8 cellular contexts compared by ENCODE assay signal in the genomic region with DNA sequence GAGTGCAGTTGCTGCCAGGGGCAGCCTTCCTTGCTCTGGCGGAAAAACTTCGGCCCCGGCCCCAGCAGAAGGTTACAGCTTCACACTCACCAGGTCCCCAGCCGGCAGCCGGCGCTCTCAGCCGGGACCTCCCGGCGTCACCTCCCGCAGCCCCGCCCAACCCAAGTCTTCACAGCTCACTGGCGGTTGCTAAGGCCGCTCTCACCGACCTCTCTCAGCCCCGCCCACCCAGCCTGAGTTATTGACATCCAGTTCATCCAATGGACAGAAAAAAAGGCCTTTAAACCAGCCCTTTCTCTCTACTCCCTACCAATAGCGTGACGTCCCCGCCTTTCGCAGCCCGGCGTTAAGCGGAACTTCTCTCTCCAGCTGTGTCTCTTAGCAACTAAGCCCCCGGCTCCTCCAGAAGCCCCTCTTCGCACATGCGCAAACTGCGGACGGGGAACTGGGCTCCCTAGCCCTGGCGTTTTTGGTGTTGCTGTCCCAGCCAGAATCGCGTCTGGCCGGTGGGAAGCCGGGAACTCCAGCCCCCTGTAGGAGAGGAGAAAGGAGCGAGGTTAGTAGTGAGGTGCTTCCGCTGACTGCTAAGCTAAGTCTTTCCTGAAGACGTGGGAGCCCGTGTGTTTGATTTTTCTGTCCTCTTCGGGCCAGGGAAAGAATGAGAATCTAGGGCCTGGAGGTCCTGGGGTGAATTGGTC. TPM values are rescaled to one million over a fixed set of nuclear protein-coding genes. Genes with fewer than 3 reads are reported as not detected.
DNase-seq lines count a peak whose midpoint lies in the region; ATAC-seq and TF ChIP-seq lines count a peak whose summit lies in the region.

A gene (plus strand): TSS at position 376 of the 698 bp plus-strand sequence. CDS start 9,189 bp downstream, outside the sequence.

- no peaks in the 10 kb centered on the region for H3K27me3 Mint-ChIP-seq in CD8-positive, alpha-beta T cell (ENCODE audit: low read depth)
- no peaks in the 10 kb centered on the region for H3K27me3 Mint-ChIP-seq in activated CD4-positive, alpha-beta memory T cell treated with anti-CD3 and anti-CD28 coated beads, Interleukin-2, amount 10 ng/mL, durations not matched to agents 7 days and 5 days

- peak within 1 kb of the TSS; percentile 94 for H3K4me3 ChIP-seq in CD8-positive, alpha-beta T cell (ENCODE audit: low read depth, low read length)
- H3K4me3 ChIP-seq in HL-60 (replicated peaks; ENCODE audit: insufficient read depth, low read length) (peak within 1 kb of the TSS; percentile 88), duodenal mucosa (ENCODE audit: low read depth in 1 of 2, low read length in 2 of 2) (peak within 1 kb of the TSS; percentile 91 to 94), right lobe of liver (peak within 1 kb of the TSS; percentile 59 to 70 (median 59))

- no peaks in the 10 kb centered on the region for H3K36me3 ChIP-seq in CD8-positive, alpha-beta T cell (ENCODE audit: insufficient read depth, low read length)
- H3K36me3 ChIP-seq in duodenal mucosa (ENCODE audit: control insufficient read depth in 1 of 2, insufficient read depth in 2 of 2, low read length in 2 of 2) (no peaks in the 10 kb centered on the region), right lobe of liver (no peaks in the 10 kb centered on the region)

- peak; percentile 26 for TF ChIP-seq POLR2A in right lobe of liver (IDR thresholded peaks at IDR 0.05)

- peak; percentile 98 to 99 (median 98) for DNase-seq in CD8-positive, alpha-beta T cell
- peak; percentile 91 to 99 for DNase-seq in HL-60 (ENCODE audit: low read depth in 1 of 2, low spot score in 1 of 2)
- peak; percentile 93 for DNase-seq in NCI-H82 treated with DMSO at 0.1 percent for 48 hours (lab: John Stamatoyannopoulos, UW; ENCODE audit: unreplicated experiment)
- DNase-seq in activated CD4-positive, alpha-beta memory T cell treated with anti-CD3 and anti-CD28 coated beads, Interleukin-2, amount 10 ng/mL, durations not matched to agents 7 days and 5 days, result peak; percentile 99
- DNase-seq in right lobe of liver, result peak; percentile 98 to 99 (median 98)
- peak; percentile 99 for DNase-seq in stimulated activated CD4-positive, alpha-beta T cell treated with anti-CD3 and anti-CD28 coated beads, Interleukin-4, amount 100 ng/mL, for 24 hours

- peak within 1 kb of the TSS; percentile 97 for H3K27ac Mint-ChIP-seq in CD8-positive, alpha-beta T cell
- H3K27ac Mint-ChIP-seq in activated CD4-positive, alpha-beta memory T cell treated with anti-CD3 and anti-CD28 coated beads, Interleukin-2, amount 10 ng/mL, durations not matched to agents 7 days and 5 days, result peak within 1 kb of the TSS; percentile 91

- peak within 1 kb of the TSS; percentile 95 for H3K27ac ChIP-seq in CD8-positive, alpha-beta T cell (ENCODE audit: low read depth, low read length)
- H3K27ac ChIP-seq in HL-60 (replicated peaks) (peak within 1 kb of the TSS; percentile 67), duodenal mucosa (ENCODE audit: low read depth, low read length) (peak within 1 kb of the TSS; percentile 83), right lobe of liver (peak within 1 kb of the TSS; percentile 43 to 53 (median 51))

- POLR2A ChIA-PET in CD8-positive, alpha-beta T cell (lab: Charles Lee), result interaction anchor here (0.6 to 1.6 kb wide), 6 partner anchors 8 to 863 kb away, joined by 3 to 5 read pairs (median 3); a partner anchor contains a TSS
- POLR2A ChIA-PET in activated CD4-positive, alpha-beta memory T cell treated with anti-CD3 and anti-CD28 coated beads, Interleukin-2, amount 10 ng/mL, durations not matched to agents 7 days and 5 days (lab: Charles Lee), result interaction anchor here (0.7 to 2.2 kb wide), 14 partner anchors 11 to 1036 kb away, joined by 3 to 23 read pairs (median 3); a partner anchor contains a TSS

- no peak for TF ChIP-seq CTCF in CD8-positive, alpha-beta T cell (IDR thresholded peaks at IDR 0.05)
- peak; percentile 4 for TF ChIP-seq CTCF in HL-60 (IDR thresholded peaks at IDR 0.05; ENCODE audit: insufficient read depth, low read length)
- TF ChIP-seq CTCF in right lobe of liver (IDR thresholded peaks at IDR 0.05), result peak in 3 of 4 donors; percentile 35 to 51 (median 45)

- H3K9me3 ChIP-seq in CD8-positive, alpha-beta T cell (ENCODE audit: low read length), result no peaks in the 10 kb centered on the region
- no peaks in the 10 kb centered on the region for H3K9me3 ChIP-seq in duodenal mucosa (ENCODE audit: control insufficient read depth in 1 of 2, low read length in 2 of 2)
- H3K9me3 ChIP-seq in right lobe of liver, result no peaks in the 10 kb centered on the region

- peaks cover 8% of the 10 kb centered on the region for H3K36me3 Mint-ChIP-seq in CD8-positive, alpha-beta T cell
- peaks cover 5% of the 10 kb centered on the region for H3K36me3 Mint-ChIP-seq in activated CD4-positive, alpha-beta memory T cell treated with anti-CD3 and anti-CD28 coated beads, Interleukin-2, amount 10 ng/mL, durations not matched to agents 7 days and 5 days (ENCODE audit: low read depth)

- H3K4me3 Mint-ChIP-seq in CD8-positive, alpha-beta T cell, result peak within 1 kb of the TSS; percentile 99
- H3K4me3 Mint-ChIP-seq in activated CD4-positive, alpha-beta memory T cell treated with anti-CD3 and anti-CD28 coated beads, Interleukin-2, amount 10 ng/mL, durations not matched to agents 7 days and 5 days, result peak within 1 kb of the TSS; percentile 83

- H3K4me1 ChIP-seq in CD8-positive, alpha-beta T cell (ENCODE audit: insufficient read depth, low read length), result peaks cover 13% of the 10 kb centered on the region
- H3K4me1 ChIP-seq in duodenal mucosa (ENCODE audit: control insufficient read depth in 1 of 2, insufficient read depth in 2 of 2, low read length in 2 of 2) (peaks cover 8 to 9% of the 10 kb centered on the region in 2 donors), right lobe of liver (peaks cover 0 to 4% (median 3%) of the 10 kb centered on the region in 4 donors)

- peaks cover 18% of the 10 kb centered on the region for H3K4me1 Mint-ChIP-seq in CD8-positive, alpha-beta T cell (ENCODE audit: low read depth)
- peaks cover 23% of the 10 kb centered on the region for H3K4me1 Mint-ChIP-seq in activated CD4-positive, alpha-beta memory T cell treated with anti-CD3 and anti-CD28 coated beads, Interleukin-2, amount 10 ng/mL, durations not matched to agents 7 days and 5 days

- no peaks in the 10 kb centered on the region for H3K27me3 ChIP-seq in CD8-positive, alpha-beta T cell (ENCODE audit: insufficient read depth, low read length)
- H3K27me3 ChIP-seq in HL-60 (ENCODE audit: insufficient read depth, poor library complexity, severe bottlenecking), result no peaks in the 10 kb centered on the region
- no peaks in the 10 kb centered on the region for H3K27me3 ChIP-seq in duodenal mucosa (ENCODE audit: control insufficient read depth in 1 of 2, insufficient read depth in 2 of 2, low read length in 2 of 2)
- no peaks in the 10 kb centered on the region for H3K27me3 ChIP-seq in right lobe of liver

- CTCF ChIA-PET in CD8-positive, alpha-beta T cell (lab: Charles Lee), result interaction anchor here (0.8 to 2.1 kb wide), 5 partner anchors 12 to 198 kb away, joined by 3 to 14 read pairs (median 6); no protein-coding TSS in a partner anchor
- CTCF ChIA-PET in activated CD4-positive, alpha-beta memory T cell treated with anti-CD3 and anti-CD28 coated beads, Interleukin-2, amount 10 ng/mL, durations not matched to agents 7 days and 5 days (lab: Charles Lee), result interaction anchor here (0.7 to 3.3 kb wide), 22 partner anchors 12 to 198 kb away, joined by 3 to 26 read pairs (median 6); a partner anchor contains a TSS

- ATAC-seq in CD8-positive, alpha-beta T cell, result peak; percentile 97
- peak; percentile 97 for ATAC-seq in GM19463 (IDR thresholded peaks at IDR 0.05; ENCODE audit: unreplicated experiment)
- ATAC-seq in right lobe of liver, result peak; percentile 99 to 100 (median 99)

- H3K9ac ChIP-seq in duodenal mucosa (ENCODE audit: low read depth in 1 of 2, low read length in 2 of 2), result peak within 1 kb of the TSS; percentile 63 to 90

- peaks cover 2% of the 10 kb centered on the region for H3K9me3 Mint-ChIP-seq in CD8-positive, alpha-beta T cell
- no peaks in the 10 kb centered on the region for H3K9me3 Mint-ChIP-seq in activated CD4-positive, alpha-beta memory T cell treated with anti-CD3 and anti-CD28 coated beads, Interleukin-2, amount 10 ng/mL, durations not matched to agents 7 days and 5 days

- 0% methylated on average over 34 of the region's 37 CpGs for WGBS in right lobe of liver (ENCODE audit: insufficient coverage, low coverage, low lambda C conversion rate, missing lambda C conversion rate)

- intact Hi-C loops in CD8-positive, alpha-beta T cell (cut with DNase I, micrococcal nuclease), result loop anchor here (1.0 to 10.0 kb wide), 13 partner anchors 15 to 1980 kb away; a partner anchor contains a TSS
- intact Hi-C loops in right lobe of liver (cut with DNase I), result no loop called here

RNA-seq across cellular contexts. Expression of the gene that starts here (rescaled TPM):
- total RNA-seq in CD8-positive, alpha-beta T cell, result under 1 TPM; 0.56 to 0.98 TPM
- total RNA-seq in activated CD4-positive, alpha-beta memory T cell treated with anti-CD3 and anti-CD28 coated beads, Interleukin-2, amount 10 ng/mL, durations not matched to agents 7 days and 5 days, result 1 to 10 TPM; 3.7 to 5.0 TPM
- total RNA-seq in right lobe of liver, result 1 to 10 TPM in 1 of 6 experiments, under 1 TPM in 5; 0.25 to 1.1 (median 0.65) TPM

Comparison
In these comparisons a context has a peak if more than half of its experiments do, and no peak if none do; other contexts are left out.
1. Peak in every context shown above with its lines: DNase-seq, ATAC-seq, H3K4me3 ChIP-seq and H3K27ac ChIP-seq.
2. Peak in DNase-seq, ATAC-seq, H3K4me3 ChIP-seq and H3K27ac ChIP-seq in CD8-positive, alpha-beta T cell; RNA of the gene not detected or under 1 TPM.
3. intact Hi-C loops: an anchor here in CD8-positive, alpha-beta T cell (1.0 to 10.0 kb wide); none called in right lobe of liver.